ENCODE assay signal across 11 cellular contexts in the genomic region with DNA sequence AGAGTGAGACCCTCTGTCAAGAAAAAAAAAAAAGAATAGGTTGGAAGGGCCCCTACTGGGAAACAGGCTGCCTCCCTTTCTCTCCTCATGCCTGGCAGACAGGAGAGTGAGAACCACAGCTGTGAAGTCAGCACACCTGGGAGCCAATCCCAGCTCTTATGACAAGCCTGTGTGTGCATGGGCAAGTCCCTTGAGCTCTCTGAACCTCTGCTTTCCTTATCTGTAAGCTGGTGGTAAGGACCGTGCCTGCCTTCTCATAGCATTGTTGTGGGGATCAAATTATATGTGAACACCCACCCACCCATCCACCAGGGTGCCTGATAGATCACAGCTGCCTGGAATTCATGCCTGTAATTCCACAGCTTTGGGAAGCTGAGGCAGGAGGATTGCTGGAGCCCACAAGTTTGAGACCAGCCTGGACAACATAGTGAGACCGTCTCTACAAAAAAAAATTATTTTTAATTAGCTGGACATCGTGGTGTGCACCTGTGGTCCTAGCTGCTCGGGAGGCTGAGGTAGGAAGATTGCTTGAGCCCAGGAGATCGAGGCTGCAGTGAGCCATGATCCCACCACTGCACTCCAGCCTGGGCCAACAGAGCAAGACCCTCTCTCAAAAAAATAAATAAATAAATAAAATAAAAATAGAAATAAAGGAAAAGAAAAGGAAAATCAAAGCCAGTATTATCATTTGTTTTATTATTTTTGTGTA. TPM values are rescaled to one million over a fixed set of nuclear protein-coding genes. Genes with fewer than 3 reads are reported as not detected.
DNase-seq lines count a peak whose midpoint lies in the region; ATAC-seq and TF ChIP-seq lines count a peak whose summit lies in the region.
"Had no signal": no experiment of that assay in that cellular context is flagged by ENCODE, and none has a peak within 500 bp of the region (broad histone marks: within the 10 kb centered on the region; RNA-seq: fewer than 3 reads in every experiment).

No MANE protein-coding gene starts in this region.

- peaks cover 84% of the 10 kb centered on the region for H3K4me1 Mint-ChIP-seq in activated CD8-positive, alpha-beta T cell treated with anti-CD3 and anti-CD28 coated beads for 36 hours (ENCODE audit: low read depth)
- H3K4me1 Mint-ChIP-seq in memory B cell: peaks cover 66% of the 10 kb centered on the region

- CTCF ChIA-PET in activated CD8-positive, alpha-beta T cell treated with anti-CD3 and anti-CD28 coated beads for 36 hours (lab: Charles Lee): interaction anchor here (1.0 to 1.9 kb wide), 3 partner anchors 22 to 341 kb away, joined by 3 to 7 read pairs (median 3); no protein-coding TSS in a partner anchor

- H3K27ac Mint-ChIP-seq in activated CD8-positive, alpha-beta T cell treated with anti-CD3 and anti-CD28 coated beads for 36 hours: peak overlapping the region; percentile 71
- H3K27ac Mint-ChIP-seq in memory B cell: peak overlapping the region; percentile 56

- POLR2A ChIA-PET in activated CD8-positive, alpha-beta T cell treated with anti-CD3 and anti-CD28 coated beads for 36 hours (lab: Charles Lee): interaction anchor here (0.9 to 2.3 kb wide), 3 partner anchors 10 to 420 kb away, joined by 3 to 9 read pairs (median 6); a partner anchor contains a TSS

- H3K36me3 Mint-ChIP-seq in activated CD8-positive, alpha-beta T cell treated with anti-CD3 and anti-CD28 coated beads for 36 hours (ENCODE audit: low read depth): peaks cover 47% of the 10 kb centered on the region
- peaks cover 22% of the 10 kb centered on the region for H3K36me3 Mint-ChIP-seq in memory B cell
- H3K36me3 Mint-ChIP-seq: activated naive CD4-positive, alpha-beta T cell treated with anti-CD3 and anti-CD28 coated beads, Interleukin-2, amount 50 U/mL, for 24 hours had no signal

- H3K4me3 Mint-ChIP-seq in activated CD8-positive, alpha-beta T cell treated with anti-CD3 and anti-CD28 coated beads for 36 hours: no peak overlapping the region
- H3K4me3 Mint-ChIP-seq in memory B cell: peak overlapping the region; percentile 39
- H3K4me3 Mint-ChIP-seq: activated naive CD4-positive, alpha-beta T cell treated with anti-CD3 and anti-CD28 coated beads, Interleukin-2, amount 50 U/mL, for 24 hours had no signal

- no peak for TF ChIP-seq POLR2A in erythroblast (IDR thresholded peaks at IDR 0.05; ENCODE audit: low read length)

- intact Hi-C loops in activated CD8-positive, alpha-beta T cell treated with anti-CD3 and anti-CD28 coated beads for 36 hours (cut with micrococcal nuclease): no loop called here

- peak; percentile 19 for ATAC-seq in activated CD8-positive, alpha-beta T cell treated with anti-CD3 and anti-CD28 coated beads for 36 hours
- ATAC-seq in memory B cell (ENCODE audit: low read depth): no peak
- ATAC-seq in GM21515 (IDR thresholded peaks at IDR 0.05; ENCODE audit: unreplicated experiment): no peak
- ATAC-seq: esophagus mucosa had no signal

- H3K27me3 Mint-ChIP-seq in activated CD8-positive, alpha-beta T cell treated with anti-CD3 and anti-CD28 coated beads for 36 hours: no peaks in the 10 kb centered on the region
- H3K27me3 Mint-ChIP-seq in memory B cell: no peaks in the 10 kb centered on the region
- H3K27me3 Mint-ChIP-seq: activated naive CD4-positive, alpha-beta T cell treated with anti-CD3 and anti-CD28 coated beads, Interleukin-2, amount 50 U/mL, for 24 hours had no signal

- TF ChIP-seq CTCF in activated CD8-positive, alpha-beta T cell treated with anti-CD3 and anti-CD28 coated beads for 36 hours (IDR thresholded peaks at IDR 0.05): no peak

- H3K9me3 Mint-ChIP-seq in activated CD8-positive, alpha-beta T cell treated with anti-CD3 and anti-CD28 coated beads for 36 hours: no peaks in the 10 kb centered on the region
- no peaks in the 10 kb centered on the region for H3K9me3 Mint-ChIP-seq in memory B cell
- H3K9me3 Mint-ChIP-seq: activated naive CD4-positive, alpha-beta T cell treated with anti-CD3 and anti-CD28 coated beads, Interleukin-2, amount 50 U/mL, for 24 hours had no signal

- peak; percentile 44 for DNase-seq in stimulated activated CD4-positive, alpha-beta T cell treated with anti-CD3 and anti-CD28 coated beads, Interleukin-1b, Interleukin-23, amount 100 ng/mL, for 48 hours
- DNase-seq in stimulated activated CD4-positive, alpha-beta T cell treated with anti-CD3 and anti-CD28 coated beads, Interleukin-4, amount 100 ng/mL, for 1 hour: no peak
- peak; percentile 60 for DNase-seq in activated CD8-positive, alpha-beta T cell treated with anti-CD3 and anti-CD28 coated beads for 36 hours
- DNase-seq in memory B cell (ENCODE audit: low spot score in 2 of 2) (no peak), erythroblast (lab: John Stamatoyannopoulos, UW) (no peak), mesenteric fat pad (ENCODE audit: low spot score) (no peak), NCI-H187 (lab: John Stamatoyannopoulos, UW) (no peak)
- DNase-seq: NCI-H446 had no signal

RNA-seq across cellular contexts. Expression of a gene that starts 41.5 kb away (rescaled TPM):
- total RNA-seq in activated CD8-positive, alpha-beta T cell treated with anti-CD3 and anti-CD28 coated beads for 36 hours: 10 to 100 TPM; 51.6 to 54.7 TPM
- total RNA-seq in mesenteric fat pad: 35.5 TPM

Comparison
In these comparisons a context has a peak if more than half of its experiments do, and no peak if none do; other contexts are left out.
1. DNase-seq: peak in stimulated activated CD4-positive, alpha-beta T cell treated with anti-CD3 and anti-CD28 coated beads, Interleukin-1b, Interleukin-23, amount 100 ng/mL, for 48 hours (single experiment) and activated CD8-positive, alpha-beta T cell treated with anti-CD3 and anti-CD28 coated beads for 36 hours (single experiment); none in stimulated activated CD4-positive, alpha-beta T cell treated with anti-CD3 and anti-CD28 coated beads, Interleukin-4, amount 100 ng/mL, for 1 hour (single experiment), memory B cell (0 of 2), erythroblast (0 of 2), mesenteric fat pad (single experiment) and NCI-H187 (0 of 2).